Comparison of ENCODE assay signal across 1 cellular context in the genomic region with DNA sequence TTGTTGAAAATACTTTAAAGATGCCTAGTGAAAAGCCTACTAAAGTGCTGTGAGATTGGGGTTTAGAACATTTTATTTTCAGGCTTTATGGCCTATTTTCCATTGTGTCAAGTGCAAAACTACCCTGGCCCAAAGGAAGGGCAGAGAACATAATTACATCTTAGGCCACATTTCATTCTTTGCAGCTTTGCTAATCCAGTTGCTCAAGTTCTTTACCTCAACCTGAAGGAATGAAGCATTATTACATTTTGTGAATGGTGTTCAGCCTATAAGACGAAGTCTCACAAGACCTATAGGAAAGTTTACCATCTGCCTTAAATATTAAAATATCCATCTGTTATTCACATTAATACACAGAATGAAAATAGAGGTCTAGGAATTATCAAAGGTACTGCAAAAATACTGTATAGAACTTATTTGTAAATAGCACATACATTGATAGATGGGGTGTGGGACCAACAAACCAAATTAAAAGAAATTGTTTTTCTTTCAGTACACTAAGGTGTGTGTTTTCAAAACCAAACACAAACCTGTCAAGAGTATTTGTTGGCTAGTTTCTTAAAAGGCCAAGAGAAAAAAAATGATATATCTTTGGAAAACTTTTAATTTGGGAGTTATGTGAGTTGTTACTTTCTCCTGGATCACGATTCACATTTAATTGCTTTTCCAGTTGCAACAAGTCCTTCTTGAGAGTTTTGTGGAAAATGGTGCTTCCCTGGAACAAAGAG.
TF ChIP-seq lines count a peak whose summit lies in the region.

No MANE protein-coding gene starts in this region.

TF ChIP-seq in HepG2, 621 proteins besides CTCF, POLR2A, EP300 and RAD21:
- peak; percentile 14; the same call in 1 of the 2 replicates for TF ChIP-seq POLR2AphosphoS5 (IDR thresholded peaks at IDR 0.05; ENCODE audit: low read depth, low read length)
- TF ChIP-seq, protein P1, sequence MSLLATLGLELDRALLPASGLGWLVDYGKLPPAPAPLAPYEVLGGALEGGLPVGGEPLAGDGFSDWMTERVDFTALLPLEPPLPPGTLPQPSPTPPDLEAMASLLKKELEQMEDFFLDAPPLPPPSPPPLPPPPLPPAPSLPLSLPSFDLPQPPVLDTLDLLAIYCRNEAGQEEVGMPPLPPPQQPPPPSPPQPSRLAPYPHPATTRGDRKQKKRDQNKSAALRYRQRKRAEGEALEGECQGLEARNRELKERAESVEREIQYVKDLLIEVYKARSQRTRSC (CRISPR knock-in tag; IDR thresholded peaks at IDR 0.05; ENCODE audit: low read depth), result no peak
